ENCODE assay signal across 8 cellular contexts in the genomic region with DNA sequence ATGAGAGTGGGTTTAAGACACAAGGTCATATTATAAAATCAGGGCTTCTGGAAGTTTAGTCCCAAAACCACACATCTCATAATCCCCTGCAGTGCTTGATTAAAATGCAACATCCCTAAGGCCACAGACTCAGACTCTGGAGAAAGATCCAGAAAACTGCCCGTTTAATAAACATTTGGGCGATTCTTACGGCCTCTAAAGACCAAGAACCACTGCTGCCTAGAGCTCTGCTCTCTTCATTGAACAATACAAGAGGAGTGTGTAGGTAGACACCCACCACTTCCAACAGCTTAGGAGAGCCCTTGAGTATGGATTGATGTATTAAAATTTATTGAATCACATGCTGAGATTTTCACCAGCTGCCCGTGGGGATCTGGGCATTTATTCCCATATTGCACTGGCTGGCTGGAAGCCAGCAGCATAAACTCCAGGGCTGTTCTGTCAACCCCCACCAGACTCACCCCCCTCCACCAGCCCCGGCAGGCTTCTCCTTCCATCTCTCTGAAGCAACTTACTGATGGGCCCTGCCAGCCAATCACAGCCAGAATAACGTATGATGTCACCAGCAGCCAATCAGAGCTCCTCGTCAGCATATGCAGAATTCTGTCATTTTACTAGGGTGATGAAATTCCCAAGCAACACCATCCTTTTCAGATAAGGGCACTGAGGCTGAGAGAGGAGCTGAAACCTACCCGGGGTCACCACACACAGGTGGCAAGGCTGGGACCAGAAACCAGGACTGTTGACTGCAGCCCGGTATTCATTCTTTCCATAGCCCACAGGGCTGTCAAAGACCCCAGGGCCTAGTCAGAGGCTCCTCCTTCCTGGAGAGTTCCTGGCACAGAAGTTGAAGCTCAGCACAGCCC. TPM values are rescaled to one million over a fixed set of nuclear protein-coding genes. Genes with fewer than 3 reads are reported as not detected.
DNase-seq lines count a peak whose midpoint lies in the region; ATAC-seq lines count a peak whose summit lies in the region.

No MANE protein-coding gene starts in this region.

- peak overlapping the region; percentile 77 for H4K8ac ChIP-seq in mesenchymal stem cell (ENCODE audit: low read length)

- H3K4me2 ChIP-seq in mesenchymal stem cell (ENCODE audit: low read length, poor library complexity, severe bottlenecking): no peak overlapping the region

- peak overlapping the region; percentile 5 to 11 for H3K18ac ChIP-seq in mesenchymal stem cell (ENCODE audit: low read depth in 1 of 2, low read length in 2 of 2)

- WGBS in mesenchymal stem cell: 69% methylated on average over 9 of the region's 9 CpGs
- 14 to 16% methylated on average over 9 of the region's 9 CpGs for WGBS in aorta, 2 donors

- no peaks in the 10 kb centered on the region for H3K27me3 ChIP-seq in duodenal mucosa (ENCODE audit: control insufficient read depth in 1 of 2, insufficient read depth in 2 of 2, low read length in 2 of 2)
- peaks cover 0 to 2% of the 10 kb centered on the region in 2 experiments for H3K27me3 ChIP-seq in mesenchymal stem cell (ENCODE audit: control insufficient read depth in 1 of 2, insufficient read depth in 1 of 2, low read length in 2 of 2)
- H3K27me3 ChIP-seq in aorta (ENCODE audit: control insufficient read depth in 1 of 2, insufficient read depth in 2 of 2, low read length in 1 of 2): no peaks in the 10 kb centered on the region

- H3K4me1 ChIP-seq in duodenal mucosa (ENCODE audit: control insufficient read depth in 1 of 2, insufficient read depth in 2 of 2, low read length in 2 of 2) (peaks cover 0 to 10% of the 10 kb centered on the region in 2 donors), mesenchymal stem cell (ENCODE audit: control insufficient read depth, insufficient read depth, low read depth, low read length) (peaks cover 6% of the 10 kb centered on the region), aorta (ENCODE audit: control insufficient read depth in 1 of 2, insufficient read depth in 2 of 2, low read length in 2 of 2) (no peaks in the 10 kb centered on the region)

- peak overlapping the region; percentile 23 for H4K91ac ChIP-seq in mesenchymal stem cell (ENCODE audit: low read length)

- H2BK120ac ChIP-seq in mesenchymal stem cell (ENCODE audit: low read depth, low read length): no peak overlapping the region

- no peak overlapping the region for H2AK5ac ChIP-seq in mesenchymal stem cell (ENCODE audit: low read length, severe bottlenecking)

- peak; percentile 75 for ATAC-seq in aorta (ENCODE audit: low FRiP score)
- no peak for ATAC-seq in HG02973 (IDR thresholded peaks at IDR 0.05; ENCODE audit: unreplicated experiment)
- ATAC-seq in GM21529 (IDR thresholded peaks at IDR 0.05; ENCODE audit: unreplicated experiment): no peak

- DNase-seq in COR-L47 (lab: John Stamatoyannopoulos, UW): peak; percentile 75
- peak; percentile 61 for DNase-seq in Jurkat, Clone E6-1 (ENCODE audit: low read depth, low spot score)
- DNase-seq in OCI-M1 (lab: John Stamatoyannopoulos, UW): peak; percentile 98
- peak; percentile 94 for DNase-seq in mesenchymal stem cell
- peak; percentile 87 to 90 for DNase-seq in aorta

- H3K27ac ChIP-seq in duodenal mucosa (ENCODE audit: low read depth, low read length) (peak overlapping the region; percentile 32), mesenchymal stem cell (ENCODE audit: low read length, poor library complexity, severe bottlenecking) (no peak overlapping the region), aorta (ENCODE audit: low read depth in 1 of 2, low read length in 2 of 2) (no peak overlapping the region)

- H3K23ac ChIP-seq in mesenchymal stem cell (ENCODE audit: low read length in 2 of 2): no peak overlapping the region

- intact Hi-C loops in aorta (cut with DNase I): loop anchor here (5.0 to 10.0 kb wide), 3 partner anchors 133 to 155 kb away; a partner anchor contains a TSS

- H3K4me3 ChIP-seq in Jurkat, Clone E6-1 (ENCODE audit: low read length): no peak overlapping the region
- H3K4me3 ChIP-seq in duodenal mucosa (ENCODE audit: low read depth in 1 of 2, low read length in 2 of 2): no peak overlapping the region
- H3K4me3 ChIP-seq in mesenchymal stem cell (ENCODE audit: insufficient read depth in 1 of 2, low read depth in 1 of 2, low read length in 2 of 2): no peak overlapping the region
- no peak overlapping the region for H3K4me3 ChIP-seq in aorta (ENCODE audit: low read length in 2 of 2)

- H2AFZ ChIP-seq in mesenchymal stem cell (ENCODE audit: low read depth, low read length): no peak overlapping the region

- no peak overlapping the region for H3K14ac ChIP-seq in mesenchymal stem cell (ENCODE audit: low read length in 2 of 2)

- H2BK5ac ChIP-seq in mesenchymal stem cell (ENCODE audit: low read depth, low read length, poor library complexity, severe bottlenecking): no peak overlapping the region

- H3K9me3 ChIP-seq in duodenal mucosa (ENCODE audit: control insufficient read depth in 1 of 2, low read length in 2 of 2): no peaks in the 10 kb centered on the region
- no peaks in the 10 kb centered on the region for H3K9me3 ChIP-seq in mesenchymal stem cell (ENCODE audit: control insufficient read depth, low read length)
- H3K9me3 ChIP-seq in aorta (ENCODE audit: control insufficient read depth, low read length): no peaks in the 10 kb centered on the region

- H2BK12ac ChIP-seq in mesenchymal stem cell (ENCODE audit: low read length in 2 of 2): peak overlapping the region; percentile 6 to 86

- peak overlapping the region in 1 of 2 donors; percentile 43 for H3K9ac ChIP-seq in duodenal mucosa (ENCODE audit: low read depth in 1 of 2, low read length in 2 of 2)
- H3K9ac ChIP-seq in mesenchymal stem cell (ENCODE audit: low read length): peak overlapping the region; percentile 73

- H2BK15ac ChIP-seq in mesenchymal stem cell (ENCODE audit: low read depth, poor library complexity, severe bottlenecking): peak overlapping the region; percentile 75

- peak overlapping the region in 1 of 2 experiments; percentile 69 for H3K4ac ChIP-seq in mesenchymal stem cell (ENCODE audit: low read depth in 1 of 2, low read length in 2 of 2)

- H3K36me3 ChIP-seq in duodenal mucosa (ENCODE audit: control insufficient read depth in 1 of 2, insufficient read depth in 2 of 2, low read length in 2 of 2) (no peaks in the 10 kb centered on the region), mesenchymal stem cell (ENCODE audit: control insufficient read depth in 1 of 2, insufficient read depth in 2 of 2, low read depth in 1 of 2, low read length in 2 of 2) (no peaks in the 10 kb centered on the region), aorta (ENCODE audit: control insufficient read depth in 1 of 2, insufficient read depth in 2 of 2, low read length in 1 of 2) (no peaks in the 10 kb centered on the region)

- no peaks in the 10 kb centered on the region for H3K79me1 ChIP-seq in mesenchymal stem cell (replicated peaks; ENCODE audit: low read length, poor library complexity, severe bottlenecking)

RNA-seq across cellular contexts. Expression of a gene that starts 0.7 kb away (rescaled TPM):
- polyA plus RNA-seq in Jurkat, Clone E6-1 (2012; ENCODE audit: insufficient read depth, insufficient read length): 0.55 TPM
- 2.9 TPM for polyA plus RNA-seq in mesenchymal stem cell (2013, experiment 1 of 2)
- 2.6 TPM for polyA plus RNA-seq in mesenchymal stem cell (2013, experiment 2 of 2)
- total RNA-seq in aorta: 1 to 10 TPM; 3.9 to 8.0 TPM
- polyA plus RNA-seq in aorta: 1 to 10 TPM; 3.5 to 4.1 TPM

RNA-seq across cellular contexts. Expression of a gene that starts 18.0 kb away (rescaled TPM):
- polyA plus RNA-seq in Jurkat, Clone E6-1 (2012; ENCODE audit: insufficient read depth, insufficient read length): 1,687 TPM
- polyA plus RNA-seq in mesenchymal stem cell (2013, experiment 1 of 2): 3,841 TPM
- polyA plus RNA-seq in mesenchymal stem cell (2013, experiment 2 of 2): 3,893 TPM
- total RNA-seq in aorta: 1,000 to 10,000 TPM; 2,602 to 2,677 TPM
- polyA plus RNA-seq in aorta: 1,000 to 10,000 TPM; 5,184 to 9,506 TPM

RNA-seq across cellular contexts. Expression of a gene that starts 32.0 kb away (rescaled TPM):
- 8.6 TPM for polyA plus RNA-seq in Jurkat, Clone E6-1 (2012; ENCODE audit: insufficient read depth, insufficient read length)
- polyA plus RNA-seq in mesenchymal stem cell (2013, experiment 1 of 2): 10.9 TPM
- 10.4 TPM for polyA plus RNA-seq in mesenchymal stem cell (2013, experiment 2 of 2)
- total RNA-seq in aorta: 10 to 100 TPM; 23.8 to 45.2 TPM
- polyA plus RNA-seq in aorta: 10 to 100 TPM in 1 of 2 donors, 1 to 10 TPM in 1; 6.4 to 11.4 TPM

RNA-seq across cellular contexts. Expression of a gene that starts 58.1 kb away (rescaled TPM):
- 25.1 TPM for polyA plus RNA-seq in Jurkat, Clone E6-1 (2012; ENCODE audit: insufficient read depth, insufficient read length)
- polyA plus RNA-seq in mesenchymal stem cell (2013, experiment 1 of 2): 65.4 TPM
- polyA plus RNA-seq in mesenchymal stem cell (2013, experiment 2 of 2): 66.5 TPM
- 100 to 1,000 TPM; 120 to 180 TPM for total RNA-seq in aorta
- polyA plus RNA-seq in aorta: 100 to 1,000 TPM in 1 of 2 donors, 10 to 100 TPM in 1; 33.8 to 402 TPM
